16 cellular contexts compared by ENCODE assay signal in genomic region chr9:95125652-95126051, GRCh38.
A peak's percentile ranks its signal among the peaks of the same experiment; 100 is the strongest.
DNase-seq lines count a peak whose midpoint lies in the region; ATAC-seq and TF ChIP-seq lines count a peak whose summit lies in the region.
"Had no signal": no experiment of that assay in that cellular context is flagged by ENCODE, and none has a peak within 500 bp of the region (broad histone marks: within the 10 kb centered on the region; RNA-seq: fewer than 3 reads in every experiment).

No MANE protein-coding gene starts in this region.

- no peaks in the 10 kb centered on the region for H3K27me3 ChIP-seq in ascending aorta
- no peaks in the 10 kb centered on the region for H3K27me3 ChIP-seq in hepatocyte
- no peaks in the 10 kb centered on the region for H3K27me3 ChIP-seq in psoas muscle (ENCODE audit: insufficient read depth in 3 of 3, low read length in 2 of 3)

- peaks cover 9 to 20% of the 10 kb centered on the region in 2 donors for H3K4me1 ChIP-seq in ascending aorta
- H3K4me1 ChIP-seq in hepatocyte (ENCODE audit: insufficient read depth): peaks cover 33% of the 10 kb centered on the region
- H3K4me1 ChIP-seq in psoas muscle: peaks cover 5% of the 10 kb centered on the region

- no peak overlapping the region for H3K4me2 ChIP-seq in hepatocyte

- H3K4me3 ChIP-seq in ascending aorta: no peak overlapping the region
- no peak overlapping the region for H3K4me3 ChIP-seq in hepatocyte
- H3K4me3 ChIP-seq in psoas muscle: no peak overlapping the region
- H3K4me3 ChIP-seq: K562 had no signal

- no peak for TF ChIP-seq CTCF in ascending aorta (IDR thresholded peaks at IDR 0.05)
- TF ChIP-seq CTCF in hepatocyte (IDR thresholded peaks at IDR 0.05; ENCODE audit: poor library complexity): no peak
- no peak for TF ChIP-seq CTCF in osteocyte (IDR thresholded peaks at IDR 0.05)
- no peak for TF ChIP-seq CTCF in psoas muscle (IDR thresholded peaks at IDR 0.05)

- intact Hi-C loops in ascending aorta (cut with DNase I): loop anchor here (2.0 to 5.0 kb wide), 4 partner anchors 37 to 398 kb away; partner anchors contain the start of gene AOPEP
- intact Hi-C loops in activated T-helper 1 cell treated with anti-CD3 and anti-CD28 coated beads, Interleukin-12 subunit alpha, Interleukin-12 subunit beta, Interleukin-2, Interleukin-4 antibody, amounts not matched to agents 30 ng/mL and 10 ng/mL and 1 ng/mL, durations not matched to agents 14 hours and 24 hours and 36 hours (cut with micrococcal nuclease): loop anchor here (5.0 kb wide), 1 partner anchor 263 kb away; no protein-coding TSS in a partner anchor
- intact Hi-C loops in psoas muscle (cut with DNase I): loop anchor here in 1 of 2 donors (5.0 kb wide), 1 partner anchor 343 kb away; no protein-coding TSS in a partner anchor

- peak overlapping the region; percentile 50 for H3K27ac Mint-ChIP-seq in osteocyte (ENCODE audit: unreplicated experiment)
- no peak overlapping the region for H3K27ac Mint-ChIP-seq in activated T-helper 1 cell treated with anti-CD3 and anti-CD28 coated beads, Interleukin-12 subunit alpha, Interleukin-12 subunit beta, Interleukin-2, Interleukin-4 antibody, amounts not matched to agents 30 ng/mL and 10 ng/mL and 1 ng/mL, durations not matched to agents 14 hours and 24 hours and 36 hours
- H3K27ac Mint-ChIP-seq: CD8-positive, alpha-beta memory T cell had no signal

- H3K79me2 ChIP-seq in hepatocyte: no peaks in the 10 kb centered on the region

- no peaks in the 10 kb centered on the region for H4K20me1 ChIP-seq in hepatocyte (ENCODE audit: insufficient read depth, poor library complexity, severe bottlenecking)

- no peaks in the 10 kb centered on the region for H3K36me3 Mint-ChIP-seq in osteocyte (ENCODE audit: unreplicated experiment)
- H3K36me3 Mint-ChIP-seq in activated T-helper 1 cell treated with anti-CD3 and anti-CD28 coated beads, Interleukin-12 subunit alpha, Interleukin-12 subunit beta, Interleukin-2, Interleukin-4 antibody, amounts not matched to agents 30 ng/mL and 10 ng/mL and 1 ng/mL, durations not matched to agents 14 hours and 24 hours and 36 hours (ENCODE audit: low read depth): peaks cover 7% of the 10 kb centered on the region

- H3K27ac ChIP-seq in ascending aorta (peak overlapping the region; percentile 44 to 72), hepatocyte (peak overlapping the region; percentile 20), psoas muscle (no peak overlapping the region)

- no peak for ATAC-seq in psoas muscle
- ATAC-seq: K562 had no signal

- peaks cover 63% of the 10 kb centered on the region for H3K4me1 Mint-ChIP-seq in osteocyte (ENCODE audit: unreplicated experiment)
- H3K4me1 Mint-ChIP-seq in activated T-helper 1 cell treated with anti-CD3 and anti-CD28 coated beads, Interleukin-12 subunit alpha, Interleukin-12 subunit beta, Interleukin-2, Interleukin-4 antibody, amounts not matched to agents 30 ng/mL and 10 ng/mL and 1 ng/mL, durations not matched to agents 14 hours and 24 hours and 36 hours (ENCODE audit: low read depth): no peaks in the 10 kb centered on the region

- no peaks in the 10 kb centered on the region for H3K27me3 Mint-ChIP-seq in osteocyte (ENCODE audit: unreplicated experiment)
- H3K27me3 Mint-ChIP-seq in activated T-helper 1 cell treated with anti-CD3 and anti-CD28 coated beads, Interleukin-12 subunit alpha, Interleukin-12 subunit beta, Interleukin-2, Interleukin-4 antibody, amounts not matched to agents 30 ng/mL and 10 ng/mL and 1 ng/mL, durations not matched to agents 14 hours and 24 hours and 36 hours (ENCODE audit: insufficient read depth): no peaks in the 10 kb centered on the region
- H3K27me3 Mint-ChIP-seq: CD8-positive, alpha-beta memory T cell had no signal

- 65% methylated on average over 3 of the region's 3 CpGs for WGBS in hepatocyte (ENCODE audit: low lambda C conversion rate, missing lambda C conversion rate)
- WGBS in psoas muscle, 3 donors: 79 to 92% (median 85%) methylated on average over 3 of the region's 3 CpGs

- H3K9me3 ChIP-seq in ascending aorta: no peaks in the 10 kb centered on the region
- no peaks in the 10 kb centered on the region for H3K9me3 ChIP-seq in hepatocyte (ENCODE audit: low read depth)
- H3K9me3 ChIP-seq in psoas muscle: no peaks in the 10 kb centered on the region

- no peaks in the 10 kb centered on the region for H3K9me3 Mint-ChIP-seq in osteocyte (ENCODE audit: unreplicated experiment)
- no peaks in the 10 kb centered on the region for H3K9me3 Mint-ChIP-seq in activated T-helper 1 cell treated with anti-CD3 and anti-CD28 coated beads, Interleukin-12 subunit alpha, Interleukin-12 subunit beta, Interleukin-2, Interleukin-4 antibody, amounts not matched to agents 30 ng/mL and 10 ng/mL and 1 ng/mL, durations not matched to agents 14 hours and 24 hours and 36 hours
- H3K9me3 Mint-ChIP-seq: CD8-positive, alpha-beta memory T cell had no signal

- H3K4me3 Mint-ChIP-seq in osteocyte (ENCODE audit: unreplicated experiment): no peak overlapping the region
- H3K4me3 Mint-ChIP-seq in activated T-helper 1 cell treated with anti-CD3 and anti-CD28 coated beads, Interleukin-12 subunit alpha, Interleukin-12 subunit beta, Interleukin-2, Interleukin-4 antibody, amounts not matched to agents 30 ng/mL and 10 ng/mL and 1 ng/mL, durations not matched to agents 14 hours and 24 hours and 36 hours: no peak overlapping the region
- H3K4me3 Mint-ChIP-seq: CD8-positive, alpha-beta memory T cell had no signal

- H3K9me2 ChIP-seq in hepatocyte (replicated peaks; ENCODE audit: insufficient read depth): no peaks in the 10 kb centered on the region

- H3K36me3 ChIP-seq in ascending aorta: no peaks in the 10 kb centered on the region
- no peaks in the 10 kb centered on the region for H3K36me3 ChIP-seq in hepatocyte (replicated peaks; ENCODE audit: insufficient read depth, low read depth)
- H3K36me3 ChIP-seq in psoas muscle (ENCODE audit: insufficient read depth in 1 of 2, low read depth in 1 of 2): no peaks in the 10 kb centered on the region

- DNase-seq in ascending aorta (ENCODE audit: low spot score in 2 of 2) (peak in 1 of 2 donors; percentile 65), hepatocyte (ENCODE audit: low spot score) (no peak), osteocyte (ENCODE audit: extremely low spot score, unreplicated experiment) (no peak), ureter (ENCODE audit: low spot score) (peak; percentile 36), iPS-NIHi11 (ENCODE audit: low spot score) (no peak), psoas muscle (no peak)
- DNase-seq in activated T-helper 1 cell treated with anti-CD3 and anti-CD28 coated beads, Interleukin-12 subunit alpha, Interleukin-12 subunit beta, Interleukin-2, Interleukin-4 antibody, amounts not matched to agents 30 ng/mL and 10 ng/mL and 1 ng/mL, durations not matched to agents 14 hours and 24 hours and 36 hours (ENCODE audit: low spot score): no peak
- DNase-seq: ACHN; C1 segment of cervical spinal cord; CD8-positive, alpha-beta memory T cell; NCI-H1092 treated with DMSO at 0.1 percent for 48 hours; NCI-H146; NCI-H2029 treated with DMSO at 0.1 percent for 48 hours; NCI-H774; SHP77 had no signal

- no peak overlapping the region for H2AFZ ChIP-seq in hepatocyte
